In genomic region chr1:171916315-171916771, GRCh38 we compare ENCODE assay signal across 14 cellular contexts.
DNase-seq lines count a peak whose midpoint lies in the region; ATAC-seq lines count a peak whose summit lies in the region.
"Had no signal": no experiment of that assay in that cellular context is flagged by ENCODE, and none has a peak within 500 bp of the region (broad histone marks: within the 10 kb centered on the region; RNA-seq: fewer than 3 reads in every experiment).

No MANE protein-coding gene starts in this region.

- ATAC-seq in activated CD4-positive, alpha-beta T cell treated with anti-CD3 and anti-CD28 coated beads for 36 hours, result peak; percentile 84
- ATAC-seq in activated T-helper 17 cell treated with anti-CD3 and anti-CD28 coated beads, Interleukin-2, amount 50 U/mL, for 72 hours (replicated peaks), result peak; percentile 87
- ATAC-seq in stimulated activated naive CD8-positive, alpha-beta T cell treated with anti-CD3 and anti-CD28 coated beads, Interleukin-15, amount 100 ng/mL, for 72 hours, result peak; percentile 50
- no peak for ATAC-seq in HG02973 (IDR thresholded peaks at IDR 0.05; ENCODE audit: unreplicated experiment)

- H3K27ac Mint-ChIP-seq in activated CD4-positive, alpha-beta T cell treated with anti-CD3 and anti-CD28 coated beads for 36 hours, result no peak overlapping the region
- no peak overlapping the region for H3K27ac Mint-ChIP-seq in activated T-helper 17 cell treated with anti-CD3 and anti-CD28 coated beads, Interleukin-2, amount 50 U/mL, for 72 hours
- no peak overlapping the region for H3K27ac Mint-ChIP-seq in stimulated activated naive CD8-positive, alpha-beta T cell treated with anti-CD3 and anti-CD28 coated beads, Interleukin-15, amount 100 ng/mL, for 72 hours

- no peaks in the 10 kb centered on the region for H3K4me1 Mint-ChIP-seq in activated CD4-positive, alpha-beta T cell treated with anti-CD3 and anti-CD28 coated beads for 36 hours
- H3K4me1 Mint-ChIP-seq in activated T-helper 17 cell treated with anti-CD3 and anti-CD28 coated beads, Interleukin-2, amount 50 U/mL, for 72 hours, result no peaks in the 10 kb centered on the region
- no peaks in the 10 kb centered on the region for H3K4me1 Mint-ChIP-seq in stimulated activated naive CD8-positive, alpha-beta T cell treated with anti-CD3 and anti-CD28 coated beads, Interleukin-15, amount 100 ng/mL, for 72 hours

- no peaks in the 10 kb centered on the region for H3K36me3 Mint-ChIP-seq in activated CD4-positive, alpha-beta T cell treated with anti-CD3 and anti-CD28 coated beads for 36 hours (ENCODE audit: low read depth)
- no peaks in the 10 kb centered on the region for H3K36me3 Mint-ChIP-seq in activated T-helper 17 cell treated with anti-CD3 and anti-CD28 coated beads, Interleukin-2, amount 50 U/mL, for 72 hours (ENCODE audit: low read depth)

- H3K4me3 Mint-ChIP-seq in activated CD4-positive, alpha-beta T cell treated with anti-CD3 and anti-CD28 coated beads for 36 hours, result no peak overlapping the region
- H3K4me3 Mint-ChIP-seq in activated T-helper 17 cell treated with anti-CD3 and anti-CD28 coated beads, Interleukin-2, amount 50 U/mL, for 72 hours, result no peak overlapping the region
- H3K4me3 Mint-ChIP-seq in stimulated activated naive CD8-positive, alpha-beta T cell treated with anti-CD3 and anti-CD28 coated beads, Interleukin-15, amount 100 ng/mL, for 72 hours, result no peak overlapping the region

- no peaks in the 10 kb centered on the region for H3K27me3 Mint-ChIP-seq in activated CD4-positive, alpha-beta T cell treated with anti-CD3 and anti-CD28 coated beads for 36 hours
- no peaks in the 10 kb centered on the region for H3K27me3 Mint-ChIP-seq in activated T-helper 17 cell treated with anti-CD3 and anti-CD28 coated beads, Interleukin-2, amount 50 U/mL, for 72 hours
- H3K27me3 Mint-ChIP-seq in stimulated activated naive CD8-positive, alpha-beta T cell treated with anti-CD3 and anti-CD28 coated beads, Interleukin-15, amount 100 ng/mL, for 72 hours, result no peaks in the 10 kb centered on the region

- CTCF ChIA-PET in activated CD4-positive, alpha-beta T cell treated with anti-CD3 and anti-CD28 coated beads for 36 hours (lab: Charles Lee), result no interaction called here

- intact Hi-C loops in activated CD4-positive, alpha-beta T cell treated with anti-CD3 and anti-CD28 coated beads for 36 hours (cut with DNase I, micrococcal nuclease), result no loop called here

- POLR2A ChIA-PET in activated CD4-positive, alpha-beta T cell treated with anti-CD3 and anti-CD28 coated beads for 36 hours (lab: Charles Lee), result no interaction called here

- no peaks in the 10 kb centered on the region for H3K9me3 Mint-ChIP-seq in activated CD4-positive, alpha-beta T cell treated with anti-CD3 and anti-CD28 coated beads for 36 hours (ENCODE audit: low read depth)
- no peaks in the 10 kb centered on the region for H3K9me3 Mint-ChIP-seq in activated T-helper 17 cell treated with anti-CD3 and anti-CD28 coated beads, Interleukin-2, amount 50 U/mL, for 72 hours
- H3K9me3 Mint-ChIP-seq in stimulated activated naive CD8-positive, alpha-beta T cell treated with anti-CD3 and anti-CD28 coated beads, Interleukin-15, amount 100 ng/mL, for 72 hours, result no peaks in the 10 kb centered on the region

- no peak for DNase-seq in activated CD4-positive, alpha-beta T cell treated with anti-CD3 and anti-CD28 coated beads for 36 hours
- no peak for DNase-seq in activated CD4-positive, alpha-beta T cell treated with anti-CD3 and anti-CD28 coated beads, Interleukin-2, amount 50 U/mL, for 48 hours
- DNase-seq in DMS53 (lab: John Stamatoyannopoulos, UW), result peak; percentile 66
- DNase-seq in stimulated activated naive CD8-positive, alpha-beta T cell treated with anti-CD3 and anti-CD28 coated beads, Interleukin-15, amount 100 ng/mL, for 72 hours, result no peak
- no peak for DNase-seq in central memory CD4-positive, alpha-beta T cell
- DNase-seq: COR-L47, DMS153, MV-4-11, NCI-H1417, NCI-H1930, NCI-H2171, NCI-H446 had no signal
